ENCODE assay signal across 16 cellular contexts in the genomic region with DNA sequence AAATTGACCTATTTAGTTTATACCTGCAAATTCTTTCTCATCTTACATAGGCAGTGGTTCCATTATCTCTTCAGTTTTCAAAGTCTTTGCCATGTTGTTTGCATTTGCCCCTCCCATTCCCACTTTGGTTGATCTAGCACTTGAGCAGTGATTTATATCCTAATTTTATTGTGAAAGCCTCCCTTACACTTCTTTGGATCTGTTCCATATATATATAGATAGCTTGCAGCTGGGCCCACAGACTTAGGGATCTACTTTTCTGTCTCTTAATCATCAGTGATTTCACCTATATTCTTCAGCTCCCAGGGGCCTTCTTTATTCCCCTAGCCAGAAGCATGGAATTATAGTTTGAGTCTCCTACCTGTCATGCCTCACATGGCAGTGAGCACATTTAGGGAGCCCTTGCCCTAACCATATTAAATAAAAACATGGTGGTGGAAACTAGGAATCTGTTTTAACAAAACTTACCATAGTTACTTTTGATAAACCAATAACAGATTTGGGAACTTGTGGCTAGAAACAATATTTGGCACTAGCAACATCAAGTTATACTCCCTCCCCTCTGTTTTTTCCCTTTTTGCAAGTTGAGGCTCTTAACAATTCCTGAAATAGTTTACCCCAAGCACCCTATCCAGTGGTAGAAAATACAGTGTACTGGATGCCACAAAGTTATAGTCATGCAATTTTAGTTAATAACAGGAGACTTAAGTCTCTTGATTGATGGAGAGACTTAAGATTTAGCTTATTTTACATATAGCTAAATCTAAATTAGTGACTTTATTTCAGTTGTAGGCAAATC. TPM values are rescaled to one million over a fixed set of nuclear protein-coding genes. Genes with fewer than 3 reads are reported as not detected.
DNase-seq lines count a peak whose midpoint lies in the region; ATAC-seq and TF ChIP-seq lines count a peak whose summit lies in the region.
"Had no signal": no experiment of that assay in that cellular context is flagged by ENCODE, and none has a peak within 500 bp of the region (broad histone marks: within the 10 kb centered on the region; RNA-seq: fewer than 3 reads in every experiment).

No MANE protein-coding gene starts in this region.

- peaks cover 20% of the 10 kb centered on the region for H3K4me1 ChIP-seq in Karpas-422 (ENCODE audit: low read length)

- peak overlapping the region; percentile 61 to 86 (median 62) for H3K27ac Mint-ChIP-seq in nephron

- peak overlapping the region; percentile 41 for H3K4me2 ChIP-seq in Karpas-422 (ENCODE audit: low read depth, low read length, poor library complexity, severe bottlenecking)

- H3K79me2 ChIP-seq in Karpas-422 (ENCODE audit: low read length): peaks cover 96% of the 10 kb centered on the region

- DNase-seq in EH (ENCODE audit: low read depth) (peak; percentile 65), Karpas-422 (no peak), cardiac fibroblast (ENCODE audit: low read depth in 2 of 2) (peak; percentile 35 to 39), OCI-M2 (lab: John Stamatoyannopoulos, UW; ENCODE audit: unreplicated experiment) (no peak), NCI-H446 treated with DMSO at 0.1 percent for 48 hours (lab: John Stamatoyannopoulos, UW) (no peak)
- DNase-seq: activated CD4-positive, alpha-beta T cell treated with anti-CD3 and anti-CD28 coated beads, Interleukin-2, amount 50 U/mL, for 48 hours; brain microvascular endothelial cell; CD4-positive, alpha-beta memory T cell; GDM1; hippocampal formation; NCI-H748 treated with DMSO at 0.1 percent for 48 hours; Right ventricle myocardium superior; stimulated activated naive CD4-positive, alpha-beta T cell treated with Interleukin-2 at 50 U/mL for 16 hours had no signal

- peaks cover 19% of the 10 kb centered on the region for H3K36me3 Mint-ChIP-seq in nephron (ENCODE audit: low read depth)

- no peaks in the 10 kb centered on the region for H3K9me3 Mint-ChIP-seq in nephron
- H3K9me3 Mint-ChIP-seq: CD4-positive, alpha-beta memory T cell had no signal

- H3K4me3 ChIP-seq in Karpas-422 (ENCODE audit: low read length): 0 out of 2 replicates have a peak overlapping the region, but pooled peaks have one; percentile 11
- H3K4me3 ChIP-seq in cardiac fibroblast (replicated peaks in 1 of 2; ENCODE audit: low read depth in 2 of 2, low read length in 2 of 2): no peak overlapping the region

- H2AFZ ChIP-seq in Karpas-422 (ENCODE audit: low read length): no peak overlapping the region

- no peak for TF ChIP-seq CTCF in cardiac fibroblast (IDR thresholded peaks at IDR 0.05; ENCODE audit: low read depth, low read length)
- TF ChIP-seq CTCF in nephron (IDR thresholded peaks at IDR 0.05; ENCODE audit: unreplicated experiment in 3 of 3): no peak

- peak overlapping the region in 1 of 3 experiments; percentile 3 for H3K4me3 Mint-ChIP-seq in nephron

- H3K27ac ChIP-seq in Karpas-422 (ENCODE audit: low read length): peak overlapping the region; percentile 88
- H3K27ac ChIP-seq: brain microvascular endothelial cell had no signal

- no peaks in the 10 kb centered on the region for H3K9me2 ChIP-seq in Karpas-422 (replicated peaks; ENCODE audit: insufficient read depth, low read length)

- no peaks in the 10 kb centered on the region for H3K9me3 ChIP-seq in Karpas-422 (ENCODE audit: low read length)

- no peaks in the 10 kb centered on the region for H3K27me3 Mint-ChIP-seq in nephron (ENCODE audit: low read depth)
- H3K27me3 Mint-ChIP-seq: CD4-positive, alpha-beta memory T cell had no signal

- H3K9ac ChIP-seq in Karpas-422 (ENCODE audit: low read length): no peak overlapping the region

- H3K27me3 ChIP-seq in Karpas-422 (ENCODE audit: low read length): no peaks in the 10 kb centered on the region
- H3K27me3 ChIP-seq: brain microvascular endothelial cell had no signal

- H4K20me1 ChIP-seq in Karpas-422 (ENCODE audit: insufficient read depth, low read depth, low read length): no peaks in the 10 kb centered on the region

- no peak for ATAC-seq in HG03520 (IDR thresholded peaks at IDR 0.05; ENCODE audit: unreplicated experiment)
- ATAC-seq: sciatic nerve had no signal

- peaks cover 27% of the 10 kb centered on the region for H3K36me3 ChIP-seq in Karpas-422 (ENCODE audit: insufficient read depth, low read length)
- H3K36me3 ChIP-seq: brain microvascular endothelial cell had no signal

- H3K4me1 Mint-ChIP-seq in nephron: peaks cover 39% of the 10 kb centered on the region

RNA-seq across cellular contexts. Expression of gene ARIH1, which starts 41.7 kb away (rescaled TPM):
- total RNA-seq in Karpas-422 (2014; rRNA removed; shearing (Covaris generic); ENCODE audit: low replicate concordance): 39.1 and 84.1 TPM in 2 replicates

Comparison
In these comparisons a context has a peak if more than half of its experiments do, and no peak if none do; other contexts are left out.
1. DNase-seq: peak in EH (single experiment) and cardiac fibroblast (2 of 2); none in Karpas-422 (single experiment), OCI-M2 (single experiment) and NCI-H446 treated with DMSO at 0.1 percent for 48 hours (single experiment).